ENCODE assay signal across 18 cellular contexts in the genomic region with DNA sequence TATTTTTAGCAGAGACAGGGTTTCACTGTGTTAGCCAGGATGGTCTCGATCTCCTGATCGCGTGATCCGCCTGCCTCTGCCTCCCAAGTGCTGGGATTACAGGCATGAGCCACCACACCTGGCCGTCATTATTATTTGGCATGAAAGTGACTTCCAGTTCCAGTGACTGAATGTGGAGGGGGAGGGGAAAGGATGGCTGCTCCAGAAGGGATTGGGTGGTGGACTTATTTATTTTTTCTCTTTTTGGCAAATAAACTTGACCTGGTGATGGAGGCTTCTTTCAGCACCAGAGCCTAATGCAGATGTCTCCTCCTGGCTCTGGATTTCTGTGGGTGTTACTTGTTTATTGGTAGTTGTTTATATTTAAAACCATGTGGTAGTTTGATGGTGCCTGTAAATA. TPM values are rescaled to one million over a fixed set of nuclear protein-coding genes. Genes with fewer than 3 reads are reported as not detected.
DNase-seq lines count a peak whose midpoint lies in the region; ATAC-seq and TF ChIP-seq lines count a peak whose summit lies in the region.
"Had no signal": no experiment of that assay in that cellular context is flagged by ENCODE, and none has a peak within 500 bp of the region (broad histone marks: within the 10 kb centered on the region; RNA-seq: fewer than 3 reads in every experiment).

No MANE protein-coding gene starts in this region.

- no peak overlapping the region for H3K4me3 ChIP-seq in upper lobe of left lung
- H3K4me3 ChIP-seq: GM12878, MG63, PC-9 had no signal

- H3K4me3 Mint-ChIP-seq in chondrocyte (ENCODE audit: unreplicated experiment): no peak overlapping the region
- H3K4me3 Mint-ChIP-seq: CD14-positive monocyte had no signal

- 92 to 94% methylated on average over 5 of the region's 5 CpGs for WGBS in upper lobe of left lung, 2 donors

- peaks cover 31% of the 10 kb centered on the region for H3K4me1 Mint-ChIP-seq in chondrocyte (ENCODE audit: low read depth)
- H3K4me1 Mint-ChIP-seq: CD14-positive monocyte had no signal

- no peak for TF ChIP-seq EP300 in upper lobe of left lung (IDR thresholded peaks at IDR 0.05)

- H3K9me3 ChIP-seq in upper lobe of left lung: no peaks in the 10 kb centered on the region
- H3K9me3 ChIP-seq: MG63, SK-N-SH had no signal

- H3K27me3 Mint-ChIP-seq in chondrocyte (ENCODE audit: low read depth): no peaks in the 10 kb centered on the region

- no peak overlapping the region for H3K27ac ChIP-seq in upper lobe of left lung
- H3K27ac ChIP-seq: KMS-11, PC-9 had no signal

- TF ChIP-seq CTCF in chondrocyte (IDR thresholded peaks at IDR 0.05) (no peak), upper lobe of left lung (IDR thresholded peaks at IDR 0.05) (no peak)

- peak; percentile 18 for DNase-seq in NCI-H748 (lab: John Stamatoyannopoulos, UW; ENCODE audit: unreplicated experiment)
- no peak for DNase-seq in NCI-H748 treated with DMSO at 0.1 percent for 48 hours (lab: John Stamatoyannopoulos, UW)
- no peak for DNase-seq in chondrocyte (ENCODE audit: low spot score)
- DNase-seq in islet precursor cell: peak; percentile 24
- no peak for DNase-seq in upper lobe of left lung
- DNase-seq in RKO (ENCODE audit: low spot score): no peak
- DNase-seq: 8988T, NCI-H1092 treated with DMSO at 0.1 percent for 48 hours, NCI-H1694 treated with DMSO at 0.1 percent for 48 hours, NCI-H510A, SK-N-SH had no signal

- H3K4me1 ChIP-seq in upper lobe of left lung: peaks cover 0 to 4% (median 0%) of the 10 kb centered on the region in 4 donors

- peak overlapping the region; percentile 17 for H3K27ac Mint-ChIP-seq in chondrocyte (ENCODE audit: unreplicated experiment)
- H3K27ac Mint-ChIP-seq: CD14-positive monocyte had no signal

- H3K9me3 Mint-ChIP-seq in chondrocyte (ENCODE audit: low read depth): no peaks in the 10 kb centered on the region
- H3K9me3 Mint-ChIP-seq: CD14-positive monocyte had no signal

- ATAC-seq in upper lobe of left lung (ENCODE audit: low FRiP score in 2 of 2): no peak
- ATAC-seq in HG03196 (IDR thresholded peaks at IDR 0.05; ENCODE audit: unreplicated experiment): no peak
- no peak for ATAC-seq in GM18907 (IDR thresholded peaks at IDR 0.05; ENCODE audit: unreplicated experiment)
- ATAC-seq: GM12878 had no signal

- H3K36me3 ChIP-seq in upper lobe of left lung: no peaks in the 10 kb centered on the region
- H3K36me3 ChIP-seq: MG63 had no signal

- TF ChIP-seq POLR2A in upper lobe of left lung (IDR thresholded peaks at IDR 0.05): no peak

- H3K27me3 ChIP-seq in upper lobe of left lung: no peaks in the 10 kb centered on the region
- H3K27me3 ChIP-seq: MG63 had no signal

- H3K36me3 Mint-ChIP-seq in chondrocyte (ENCODE audit: low read depth): no peaks in the 10 kb centered on the region
- H3K36me3 Mint-ChIP-seq: CD14-positive monocyte had no signal

RNA-seq across cellular contexts. Expression of a gene that starts 16.9 kb away (rescaled TPM):
- total RNA-seq in chondrocyte (10.9 to 36.4 TPM (median 35.8 TPM) in 3 replicates), upper lobe of left lung (10 to 100 TPM; 18.2 to 73.1 (median 28.3) TPM)

Comparison
In these comparisons a context has a peak if more than half of its experiments do, and no peak if none do; other contexts are left out.
1. DNase-seq: peak in NCI-H748 (single experiment) and islet precursor cell (single experiment); none in NCI-H748 treated with DMSO at 0.1 percent for 48 hours (single experiment), chondrocyte (single experiment), upper lobe of left lung (0 of 2) and RKO (single experiment).